15 cellular contexts compared by ENCODE assay signal in genomic region chr14:41868396-41868795, GRCh38.
"Had no signal": no experiment of that assay in that cellular context is flagged by ENCODE, and none has a peak within 500 bp of the region (broad histone marks: within the 10 kb centered on the region; RNA-seq: fewer than 3 reads in every experiment).

No MANE protein-coding gene starts in this region.

- H3K36me3 ChIP-seq: gastrocnemius medialis, upper lobe of right lung had no signal

- H3K4me1 ChIP-seq: gastrocnemius medialis, upper lobe of right lung had no signal

- H3K27me3 ChIP-seq: gastrocnemius medialis, upper lobe of right lung had no signal

- H3K9me3 ChIP-seq: gastrocnemius medialis, upper lobe of right lung had no signal

- DNase-seq: activated CD4-positive, alpha-beta T cell treated with anti-CD3 and anti-CD28 coated beads for 1 hour; activated CD4-positive, alpha-beta T cell treated with anti-CD3 and anti-CD28 coated beads, Interleukin-2, amount 50 U/mL, for 4 hours; activated naive CD8-positive, alpha-beta T cell treated with anti-CD3 and anti-CD28 coated beads for 36 hours; effector CD4-positive, alpha-beta T cell; gastrocnemius medialis; head of caudate nucleus; kidney; nucleus accumbens; retina; stimulated activated naive B cell treated with anti-CD40 and anti-IgM and Interleukin-4, amounts not matched to agents 10 μg/mL and 1 μg/mL and 100 μg/mL, for 72 hours; T1000; upper lobe of right lung had no signal

- H3K4me3 ChIP-seq: coronary artery, gastrocnemius medialis, lung, upper lobe of right lung had no signal

- H3K27ac ChIP-seq: coronary artery, gastrocnemius medialis, upper lobe of right lung, VCaP had no signal
